Comparison of ENCODE assay signal across 26 cellular contexts in the genomic region with DNA sequence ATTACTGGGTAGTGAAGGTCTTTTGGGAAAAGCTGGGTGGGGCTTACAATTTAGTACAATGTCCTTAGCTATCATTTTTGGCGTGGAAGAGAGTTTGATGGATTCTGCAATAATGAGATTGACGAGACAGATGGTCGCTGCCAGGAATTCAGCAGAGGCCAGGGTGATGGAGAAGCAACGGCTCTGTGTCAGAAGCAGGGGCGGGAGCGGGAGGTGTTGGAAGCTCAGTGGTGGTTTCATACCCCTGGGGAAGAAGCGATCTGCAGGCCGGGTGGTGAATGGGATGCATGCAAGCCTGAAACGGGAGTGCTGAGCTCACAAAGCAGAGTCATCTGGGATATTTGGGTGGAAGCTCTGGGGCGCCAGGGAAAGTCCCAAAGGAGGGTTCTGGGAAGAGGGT.
"Had no signal": no experiment of that assay in that cellular context is flagged by ENCODE, and none has a peak within 500 bp of the region (broad histone marks: within the 10 kb centered on the region; RNA-seq: fewer than 3 reads in every experiment).

No MANE protein-coding gene starts in this region.

- DNase-seq: activated CD4-positive, alpha-beta T cell treated with anti-CD3 and anti-CD28 coated beads for 1 hour; activated CD4-positive, alpha-beta T cell treated with anti-CD3 and anti-CD28 coated beads, Interleukin-2, amount 10 ng/mL, durations not matched to agents 7 days and 5 days; activated CD8-positive, alpha-beta memory T cell treated with anti-CD3 and anti-CD28 coated beads, Interleukin-2, amount 10 ng/mL, durations not matched to agents 7 days and 5 days; activated CD8-positive, alpha-beta T cell treated with anti-CD3 and anti-CD28 coated beads for 36 hours; activated naive CD8-positive, alpha-beta T cell treated with anti-CD3 and anti-CD28 coated beads, Interleukin-2, amount 50 U/mL, for 24 hours; activated T-cell treated with anti-CD3 and anti-CD28 coated beads, Interleukin-2, amount 50 U/mL, for 48 hours; amygdala; central memory CD4-positive, alpha-beta T cell; effector CD4-positive, alpha-beta T cell; gastrocnemius medialis; hippocampal formation; immature natural killer cell; kidney; naive thymus-derived CD8-positive, alpha-beta T cell; occipital lobe; right lobe of liver; stimulated activated CD4-positive, alpha-beta T cell treated with anti-CD3 and anti-CD28 coated beads, Interleukin-2, amount 100 ng/mL, for 48 hours; stimulated activated naive CD4-positive, alpha-beta T cell treated with Interleukin-2 at 50 U/mL for 16 hours; T-helper 17 cell; T1000 had no signal

- H3K4me3 Mint-ChIP-seq: activated CD4-positive, alpha-beta T cell treated with anti-CD3 and anti-CD28 coated beads, Interleukin-2, amount 10 ng/mL, durations not matched to agents 7 days and 5 days; activated CD8-positive, alpha-beta memory T cell treated with anti-CD3 and anti-CD28 coated beads, Interleukin-2, amount 10 ng/mL, durations not matched to agents 7 days and 5 days; activated CD8-positive, alpha-beta T cell treated with anti-CD3 and anti-CD28 coated beads for 36 hours; activated naive CD4-positive, alpha-beta T cell treated with anti-CD3 and anti-CD28 coated beads, Interleukin-2, amount 50 U/mL, for 24 hours; activated naive CD8-positive, alpha-beta T cell treated with anti-CD3 and anti-CD28 coated beads, Interleukin-2, amount 50 U/mL, for 24 hours; dendritic cell treated with granulocyte-macrophage colony-stimulating factor and Interleukin-4, amounts not matched to agents 40 ng/mL and 50 ng/mL, for 4 days; immature natural killer cell; memory B cell; naive thymus-derived CD8-positive, alpha-beta T cell; neural progenitor cell; T-helper 17 cell; WTC11 had no signal

- H3K36me3 Mint-ChIP-seq: activated CD8-positive, alpha-beta memory T cell treated with anti-CD3 and anti-CD28 coated beads, Interleukin-2, amount 10 ng/mL, durations not matched to agents 7 days and 5 days; activated naive CD4-positive, alpha-beta T cell treated with anti-CD3 and anti-CD28 coated beads, Interleukin-2, amount 50 U/mL, for 24 hours; immature natural killer cell; memory B cell; naive thymus-derived CD8-positive, alpha-beta T cell; neural progenitor cell; WTC11 had no signal

- H3K4me1 Mint-ChIP-seq: activated CD4-positive, alpha-beta T cell treated with anti-CD3 and anti-CD28 coated beads, Interleukin-2, amount 10 ng/mL, durations not matched to agents 7 days and 5 days; activated CD8-positive, alpha-beta memory T cell treated with anti-CD3 and anti-CD28 coated beads, Interleukin-2, amount 10 ng/mL, durations not matched to agents 7 days and 5 days; activated naive CD4-positive, alpha-beta T cell treated with anti-CD3 and anti-CD28 coated beads, Interleukin-2, amount 50 U/mL, for 24 hours; activated naive CD8-positive, alpha-beta T cell treated with anti-CD3 and anti-CD28 coated beads, Interleukin-2, amount 50 U/mL, for 24 hours; immature natural killer cell; memory B cell; naive thymus-derived CD8-positive, alpha-beta T cell; T-helper 17 cell; WTC11 had no signal

- H3K27me3 Mint-ChIP-seq: activated CD4-positive, alpha-beta T cell treated with anti-CD3 and anti-CD28 coated beads, Interleukin-2, amount 10 ng/mL, durations not matched to agents 7 days and 5 days; activated CD8-positive, alpha-beta memory T cell treated with anti-CD3 and anti-CD28 coated beads, Interleukin-2, amount 10 ng/mL, durations not matched to agents 7 days and 5 days; memory B cell had no signal

- ATAC-seq: activated CD8-positive, alpha-beta memory T cell treated with anti-CD3 and anti-CD28 coated beads, Interleukin-2, amount 10 ng/mL, durations not matched to agents 7 days and 5 days; activated CD8-positive, alpha-beta T cell treated with anti-CD3 and anti-CD28 coated beads for 36 hours; activated naive CD8-positive, alpha-beta T cell treated with anti-CD3 and anti-CD28 coated beads, Interleukin-2, amount 50 U/mL, for 24 hours; gastrocnemius medialis; naive thymus-derived CD8-positive, alpha-beta T cell; right lobe of liver; T-helper 17 cell; WTC11 had no signal

- H3K9me3 Mint-ChIP-seq: activated CD4-positive, alpha-beta T cell treated with anti-CD3 and anti-CD28 coated beads, Interleukin-2, amount 10 ng/mL, durations not matched to agents 7 days and 5 days; activated CD8-positive, alpha-beta T cell treated with anti-CD3 and anti-CD28 coated beads for 36 hours; activated naive CD4-positive, alpha-beta T cell treated with anti-CD3 and anti-CD28 coated beads, Interleukin-2, amount 50 U/mL, for 24 hours; activated naive CD8-positive, alpha-beta T cell treated with anti-CD3 and anti-CD28 coated beads, Interleukin-2, amount 50 U/mL, for 24 hours; activated T-helper 2 cell treated with anti-CD3 and anti-CD28 coated beads, Interferon-gamma antibody, Interleukin-2, Interleukin-4, amounts not matched to agents 10 μg/mL and 5 μg/mL and 100 μg/mL, durations not matched to agents 14 hours and 24 hours and 36 hours; dendritic cell treated with granulocyte-macrophage colony-stimulating factor and Interleukin-4, amounts not matched to agents 40 ng/mL and 50 ng/mL, for 4 days; naive thymus-derived CD8-positive, alpha-beta T cell; neural progenitor cell had no signal

- H3K27ac Mint-ChIP-seq: activated CD4-positive, alpha-beta T cell treated with anti-CD3 and anti-CD28 coated beads, Interleukin-2, amount 10 ng/mL, durations not matched to agents 7 days and 5 days; activated CD8-positive, alpha-beta memory T cell treated with anti-CD3 and anti-CD28 coated beads, Interleukin-2, amount 10 ng/mL, durations not matched to agents 7 days and 5 days; activated CD8-positive, alpha-beta T cell treated with anti-CD3 and anti-CD28 coated beads for 36 hours; activated naive CD4-positive, alpha-beta T cell treated with anti-CD3 and anti-CD28 coated beads, Interleukin-2, amount 50 U/mL, for 24 hours; activated naive CD8-positive, alpha-beta T cell treated with anti-CD3 and anti-CD28 coated beads, Interleukin-2, amount 50 U/mL, for 24 hours; activated T-helper 2 cell treated with anti-CD3 and anti-CD28 coated beads, Interferon-gamma antibody, Interleukin-2, Interleukin-4, amounts not matched to agents 10 μg/mL and 5 μg/mL and 100 μg/mL, durations not matched to agents 14 hours and 24 hours and 36 hours; dendritic cell treated with granulocyte-macrophage colony-stimulating factor and Interleukin-4, amounts not matched to agents 40 ng/mL and 50 ng/mL, for 4 days; immature natural killer cell; memory B cell; naive thymus-derived CD8-positive, alpha-beta T cell; neural progenitor cell; T-helper 17 cell; WTC11 had no signal
